ENCODE assay signal across 24 cellular contexts in genomic region chr1:56533197-56533596, GRCh38. TPM values are rescaled to one million over a fixed set of nuclear protein-coding genes. Genes with fewer than 3 reads are reported as not detected.
DNase-seq lines count a peak whose midpoint lies in the region; ATAC-seq and TF ChIP-seq lines count a peak whose summit lies in the region.
"Had no signal": no experiment of that assay in that cellular context is flagged by ENCODE, and none has a peak within 500 bp of the region (broad histone marks: within the 10 kb centered on the region; RNA-seq: fewer than 3 reads in every experiment).

No MANE protein-coding gene starts in this region.

- no peak for TF ChIP-seq CTCF in left ventricle myocardium inferior (IDR thresholded peaks at IDR 0.05; ENCODE audit: borderline replicate concordance)
- no peak for TF ChIP-seq CTCF in thyroid gland (IDR thresholded peaks at IDR 0.05)
- no peak for TF ChIP-seq CTCF in osteocyte (IDR thresholded peaks at IDR 0.05)

- H3K27ac ChIP-seq in left ventricle myocardium inferior (replicated peaks) (peak overlapping the region; percentile 82), thyroid gland (peak overlapping the region in 2 of 3 donors; percentile 44 to 76)
- H3K27ac ChIP-seq: 22Rv1, neutrophil, spleen had no signal

- no peaks in the 10 kb centered on the region for H3K9me3 Mint-ChIP-seq in osteocyte (ENCODE audit: unreplicated experiment)
- H3K9me3 Mint-ChIP-seq in activated CD4-positive, alpha-beta T cell treated with anti-CD3 and anti-CD28 coated beads for 36 hours (ENCODE audit: low read depth): no peaks in the 10 kb centered on the region
- H3K9me3 Mint-ChIP-seq: activated T-cell treated with anti-CD3 and anti-CD28 coated beads, Interleukin-2, amount 50 U/mL, for 72 hours; HFFc6 had no signal

- peaks cover 36% of the 10 kb centered on the region for H3K36me3 ChIP-seq in left ventricle myocardium inferior
- H3K36me3 ChIP-seq in thyroid gland: peaks cover 37% of the 10 kb centered on the region in 2 donors
- H3K36me3 ChIP-seq: uterus had no signal

- intact Hi-C loops in left ventricle myocardium inferior (cut with micrococcal nuclease): no loop called here
- intact Hi-C loops in left ventricle myocardium superior (cut with micrococcal nuclease): no loop called here
- intact Hi-C loops in thyroid gland (cut with DNase I): no loop called here
- intact Hi-C loops in activated CD4-positive, alpha-beta T cell treated with anti-CD3 and anti-CD28 coated beads for 36 hours (cut with DNase I, micrococcal nuclease): no loop called here

- POLR2A ChIA-PET in activated CD4-positive, alpha-beta T cell treated with anti-CD3 and anti-CD28 coated beads for 36 hours (lab: Charles Lee): no interaction called here

- WGBS in thyroid gland, 2 donors: 44 to 58% methylated on average over 3 of the region's 3 CpGs

- no peak overlapping the region for H3K4me3 Mint-ChIP-seq in osteocyte (ENCODE audit: unreplicated experiment)
- H3K4me3 Mint-ChIP-seq in activated CD4-positive, alpha-beta T cell treated with anti-CD3 and anti-CD28 coated beads for 36 hours: no peak overlapping the region
- H3K4me3 Mint-ChIP-seq: activated T-cell treated with anti-CD3 and anti-CD28 coated beads, Interleukin-2, amount 50 U/mL, for 72 hours; B cell; HFFc6 had no signal

- no peak overlapping the region for H3K4me3 ChIP-seq in left ventricle myocardium inferior
- H3K4me3 ChIP-seq in thyroid gland (replicated peaks in 1 of 3): no peak overlapping the region
- H3K4me3 ChIP-seq: spleen, uterus had no signal

- H3K27me3 Mint-ChIP-seq in osteocyte (ENCODE audit: unreplicated experiment): no peaks in the 10 kb centered on the region
- H3K27me3 Mint-ChIP-seq in activated CD4-positive, alpha-beta T cell treated with anti-CD3 and anti-CD28 coated beads for 36 hours: no peaks in the 10 kb centered on the region
- H3K27me3 Mint-ChIP-seq: B cell had no signal

- ATAC-seq in left ventricle myocardium superior: no peak
- peak; percentile 14 for ATAC-seq in HG02759 (IDR thresholded peaks at IDR 0.05; ENCODE audit: unreplicated experiment)
- peak; percentile 12 for ATAC-seq in HG03378 (IDR thresholded peaks at IDR 0.05; ENCODE audit: unreplicated experiment)
- ATAC-seq in activated CD4-positive, alpha-beta T cell treated with anti-CD3 and anti-CD28 coated beads for 36 hours: no peak

- peaks cover 26% of the 10 kb centered on the region for H3K4me1 Mint-ChIP-seq in osteocyte (ENCODE audit: unreplicated experiment)
- no peaks in the 10 kb centered on the region for H3K4me1 Mint-ChIP-seq in activated CD4-positive, alpha-beta T cell treated with anti-CD3 and anti-CD28 coated beads for 36 hours

- no peak overlapping the region for H3K27ac Mint-ChIP-seq in osteocyte (ENCODE audit: unreplicated experiment)
- H3K27ac Mint-ChIP-seq in activated CD4-positive, alpha-beta T cell treated with anti-CD3 and anti-CD28 coated beads for 36 hours: no peak overlapping the region
- H3K27ac Mint-ChIP-seq: activated T-cell treated with anti-CD3 and anti-CD28 coated beads, Interleukin-2, amount 50 U/mL, for 72 hours; B cell; HFFc6 had no signal

- H3K4me1 ChIP-seq in left ventricle myocardium inferior (peaks cover 100% of the 10 kb centered on the region), thyroid gland (peaks cover 87 to 96% of the 10 kb centered on the region in 2 donors)

- TF ChIP-seq POLR2A in thyroid gland (IDR thresholded peaks at IDR 0.05): no peak

- no peaks in the 10 kb centered on the region for H3K27me3 ChIP-seq in left ventricle myocardium inferior (ENCODE audit: low read depth)
- H3K27me3 ChIP-seq in thyroid gland: no peaks in the 10 kb centered on the region
- H3K27me3 ChIP-seq: neutrophil, spleen, uterus had no signal

- CTCF ChIA-PET in activated CD4-positive, alpha-beta T cell treated with anti-CD3 and anti-CD28 coated beads for 36 hours (lab: Charles Lee): no interaction called here

- H3K36me3 Mint-ChIP-seq in osteocyte (ENCODE audit: unreplicated experiment): peaks cover 49% of the 10 kb centered on the region
- no peaks in the 10 kb centered on the region for H3K36me3 Mint-ChIP-seq in activated CD4-positive, alpha-beta T cell treated with anti-CD3 and anti-CD28 coated beads for 36 hours (ENCODE audit: low read depth)

- DNase-seq in left ventricle myocardium inferior (no peak), left ventricle myocardium superior (no peak), thyroid gland (no peak), osteocyte (ENCODE audit: extremely low spot score, unreplicated experiment) (no peak), HuH-7.5 (ENCODE audit: low spot score) (no peak)
- no peak for DNase-seq in activated CD4-positive, alpha-beta T cell treated with anti-CD3 and anti-CD28 coated beads for 36 hours
- DNase-seq: activated naive CD4-positive, alpha-beta T cell treated with anti-CD3 and anti-CD28 coated beads, Interleukin-2, amount 50 U/mL, for 16 hours; activated T-cell treated with anti-CD3 and anti-CD28 coated beads, Interleukin-2, amount 50 U/mL, for 72 hours; aorta; central memory CD4-positive, alpha-beta T cell; DMS79 treated with DMSO at 0.1 percent for 48 hours; HFFc6; KG1; MV-4-11; NCI-H187; SHP77 treated with DMSO at 0.1 percent for 48 hours; spleen; stimulated activated CD4-positive, alpha-beta T cell treated with anti-CD3 and anti-CD28 coated beads, Interleukin-4, amount 100 ng/mL, for 24 hours; uterus had no signal

- H3K9me3 ChIP-seq in left ventricle myocardium inferior (replicated peaks): no peaks in the 10 kb centered on the region
- no peaks in the 10 kb centered on the region for H3K9me3 ChIP-seq in thyroid gland
- H3K9me3 ChIP-seq: neutrophil, spleen, uterus had no signal

RNA-seq across cellular contexts. Expression of gene PLPP3, which starts 46.2 kb away (rescaled TPM):
- total RNA-seq in left ventricle myocardium inferior (101 TPM), left ventricle myocardium superior (140 TPM), thyroid gland (100 to 1,000 TPM; 257 to 764 (median 675) TPM), osteocyte (157 and 166 TPM in 2 replicates)
- total RNA-seq in activated CD4-positive, alpha-beta T cell treated with anti-CD3 and anti-CD28 coated beads for 36 hours: not detected
- total RNA-seq: activated T-cell treated with anti-CD3 and anti-CD28 coated beads, Interleukin-2, amount 50 U/mL, for 72 hours had no signal

Comparison
In these comparisons a context has a peak if more than half of its experiments do, and no peak if none do; other contexts are left out.
1. ATAC-seq: peak in HG02759 (single experiment) and HG03378 (single experiment); none in left ventricle myocardium superior (single experiment) and activated CD4-positive, alpha-beta T cell treated with anti-CD3 and anti-CD28 coated beads for 36 hours (single experiment).
2. RNA of gene PLPP3, which starts 46.2 kb away (total RNA-seq): 257 to 764 TPM in thyroid gland, 157 to 166 TPM in osteocyte, 140 TPM in left ventricle myocardium superior (single experiment) and 101 TPM in left ventricle myocardium inferior (single experiment); not detected in activated CD4-positive, alpha-beta T cell treated with anti-CD3 and anti-CD28 coated beads for 36 hours; every median in the first group is over 100 times any median in the second.